In the genomic region with DNA sequence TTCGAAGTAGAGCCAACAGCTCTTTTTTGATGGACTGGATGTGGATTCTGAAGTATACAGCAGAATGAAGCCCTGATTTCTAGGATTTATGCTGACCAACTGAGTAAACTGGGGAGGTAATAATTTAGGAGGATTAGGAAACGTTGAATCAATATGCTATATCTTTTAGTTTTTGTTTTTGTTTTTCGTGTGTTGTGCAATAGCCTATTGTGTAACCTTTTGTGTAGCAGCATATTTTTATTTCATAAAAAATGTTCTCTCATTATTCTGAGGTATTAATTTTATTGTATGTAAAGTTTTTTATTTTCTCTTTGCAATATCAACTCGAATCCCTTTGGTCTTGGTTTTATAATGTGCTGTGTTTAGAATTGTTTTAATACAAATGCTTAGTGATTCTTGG, we compare ENCODE assay signal across 23 cellular contexts.
DNase-seq lines count a peak whose midpoint lies in the region; ATAC-seq, FAIRE-seq and TF ChIP-seq lines count a peak whose summit lies in the region.
"Had no signal": no experiment of that assay in that cellular context is flagged by ENCODE, and none has a peak within 500 bp of the region (broad histone marks: within the 10 kb centered on the region; RNA-seq: fewer than 3 reads in every experiment).

No MANE protein-coding gene starts in this region.

- no peaks in the 10 kb centered on the region for H3K79me1 ChIP-seq in H1 (ENCODE audit: low read depth, low read length)

- no peak for DNase-seq in HepG2 (ENCODE audit: low spot score)
- DNase-seq in right lobe of liver, result no peak
- peak; percentile 33 for DNase-seq in adipocyte (ENCODE audit: low read depth)
- DNase-seq in H1 (ENCODE audit: low read depth in 1 of 2, low spot score in 2 of 2), result no peak
- DNase-seq in DMS153 (lab: John Stamatoyannopoulos, UW), result no peak
- no peak for DNase-seq in WERI-Rb-1
- DNase-seq: ACHN; BE2C; C1 segment of cervical spinal cord; CD4-positive, alpha-beta memory T cell; CD4-positive, CD25-positive, alpha-beta regulatory T cell; CD8-positive, alpha-beta memory T cell; COR-L47; DMS 273 treated with DMSO at 0.1 percent for 48 hours; DMS79 treated with DMSO at 0.1 percent for 48 hours; GF-D8 had no signal

- H3K79me2 ChIP-seq in HepG2 (ENCODE audit: insufficient read depth, low read length) (no peaks in the 10 kb centered on the region), H1 (ENCODE audit: control insufficient read depth in 1 of 2, insufficient read depth in 2 of 2, low read length in 2 of 2) (no peaks in the 10 kb centered on the region)

- H2BK120ac ChIP-seq in H1 (replicated peaks; ENCODE audit: low read depth, low read length), result no peak overlapping the region

- H4K5ac ChIP-seq in H1 (ENCODE audit: insufficient read length, low read depth, low read length), result no peak overlapping the region

- POLR2A ChIA-PET in HepG2 (lab: Yijun Ruan, JAX) (no interaction called here), H1 (lab: Charles Lee; ENCODE audit: partially characterized antibody) (no interaction called here)

- no peak overlapping the region for H2AFZ ChIP-seq in HepG2 (ENCODE audit: low read length)
- no peak overlapping the region for H2AFZ ChIP-seq in H1 (ENCODE audit: low read length)

- no peaks in the 10 kb centered on the region for H3K9me3 ChIP-seq in HepG2 (ENCODE audit: low read length)
- no peaks in the 10 kb centered on the region for H3K9me3 ChIP-seq in right lobe of liver
- H3K9me3 ChIP-seq in adipocyte (ENCODE audit: control insufficient read depth, low read length), result no peaks in the 10 kb centered on the region
- H3K9me3 ChIP-seq in H1 (ENCODE audit: insufficient read depth in 2 of 2, low read depth in 1 of 2, low read length in 1 of 2), result no peaks in the 10 kb centered on the region
- H3K9me3 ChIP-seq in WERI-Rb-1 (ENCODE audit: severe bottlenecking), result no peaks in the 10 kb centered on the region
- H3K9me3 ChIP-seq: BE2C, BLaER1 had no signal

- ATAC-seq in HepG2 (no peak), right lobe of liver (no peak), HG03442 (IDR thresholded peaks at IDR 0.05; ENCODE audit: unreplicated experiment) (no peak)

- H3K27ac ChIP-seq in HepG2 (ENCODE audit: extremely low read length, insufficient read depth, low read length) (no peak overlapping the region), right lobe of liver (no peak overlapping the region), H1 (ENCODE audit: low read depth, low read length) (no peak overlapping the region), WERI-Rb-1 (no peak overlapping the region)
- H3K27ac ChIP-seq: 22Rv1, BLaER1 had no signal

- no peak overlapping the region for H4K8ac ChIP-seq in H1 (ENCODE audit: extremely low read depth, insufficient read depth, low read length)

- H3K4me2 ChIP-seq in HepG2 (ENCODE audit: low read depth, low read length) (no peak overlapping the region), H1 (ENCODE audit: insufficient read depth in 1 of 2, low read depth in 2 of 2, low read length in 2 of 2) (no peak overlapping the region)
- H3K4me2 ChIP-seq: BLaER1 had no signal

- H3K14ac ChIP-seq in H1 (ENCODE audit: insufficient read length), result no peak overlapping the region

- intact Hi-C loops in HepG2 (cut with micrococcal nuclease; ENCODE audit: unreplicated experiment), result no loop called here
- intact Hi-C loops in right lobe of liver (cut with DNase I), result no loop called here

- no peak overlapping the region for H2BK5ac ChIP-seq in H1 (ENCODE audit: low read depth, low read length)

- no TSS peak for BruUV-seq in HepG2 (replicated peaks; lab: Mats Ljungman, UMichigan)

- H3K9ac ChIP-seq in HepG2 (ENCODE audit: insufficient read depth, low read depth, low read length) (no peak overlapping the region), adipocyte (ENCODE audit: low read length) (no peak overlapping the region), H1 (replicated peaks in 1 of 4; ENCODE audit: extremely low read depth in 1 of 4, low read depth in 3 of 4, low read length in 3 of 4) (no peak overlapping the region)
- H3K9ac ChIP-seq: BLaER1 had no signal

- TF ChIP-seq CTCF in HepG2 (CRISPR knock-in tag; IDR thresholded peaks at IDR 0.05), result no peak
- no peak for TF ChIP-seq CTCF in right lobe of liver (IDR thresholded peaks at IDR 0.05)
- no peak for TF ChIP-seq CTCF in H1 (IDR thresholded peaks at IDR 0.05; ENCODE audit: control extremely low read depth in 1 of 3, insufficient read depth in 1 of 3, low read depth in 1 of 3, low read length in 3 of 3)
- no peak for TF ChIP-seq CTCF in WERI-Rb-1 (IDR thresholded peaks at IDR 0.05; ENCODE audit: low read depth, low read length)

- no peak overlapping the region for H2BK12ac ChIP-seq in H1 (ENCODE audit: low read depth, low read length)

- H3K56ac ChIP-seq in H1 (replicated peaks; ENCODE audit: insufficient read length, low read depth, low read length), result no peak overlapping the region

- no peak overlapping the region for H3K23ac ChIP-seq in H1 (ENCODE audit: insufficient read length)

- H2BK20ac ChIP-seq in H1 (ENCODE audit: low read length), result no peak overlapping the region

- no peak overlapping the region for H3K18ac ChIP-seq in H1 (ENCODE audit: extremely low read depth, low read length)

- H3K4me1 ChIP-seq in HepG2 (ENCODE audit: insufficient read depth, low read length) (no peaks in the 10 kb centered on the region), right lobe of liver (no peaks in the 10 kb centered on the region), adipocyte (ENCODE audit: control insufficient read depth, insufficient read depth, low read length) (no peaks in the 10 kb centered on the region), H1 (replicated peaks in 1 of 4; ENCODE audit: control insufficient read depth in 3 of 4, insufficient read depth in 4 of 4, low read length in 3 of 4) (no peaks in the 10 kb centered on the region)
- H3K4me1 ChIP-seq: BE2C, BLaER1 had no signal

- H3K27me3 ChIP-seq in HepG2 (ENCODE audit: control insufficient read depth in 1 of 2, insufficient read depth in 2 of 2, low read length in 2 of 2) (no peaks in the 10 kb centered on the region), right lobe of liver (no peaks in the 10 kb centered on the region), adipocyte (replicated peaks; ENCODE audit: control insufficient read depth, insufficient read depth, low read length) (no peaks in the 10 kb centered on the region), H1 (replicated peaks in 1 of 4; ENCODE audit: control insufficient read depth in 3 of 4, extremely low read depth in 1 of 4, insufficient read depth in 3 of 4, low read length in 3 of 4) (no peaks in the 10 kb centered on the region), WERI-Rb-1 (ENCODE audit: insufficient read depth, low read depth, severe bottlenecking) (no peaks in the 10 kb centered on the region)
- H3K27me3 ChIP-seq: BE2C, BLaER1 had no signal

- no peaks in the 10 kb centered on the region for H3K23me2 ChIP-seq in H1 (ENCODE audit: low read depth, low read length)

- H2AK5ac ChIP-seq in H1 (ENCODE audit: low read depth, low read length), result no peak overlapping the region

- H3K4ac ChIP-seq in H1 (replicated peaks; ENCODE audit: insufficient read length, low read depth, low read length), result no peak overlapping the region

- WGBS in HepG2 (ENCODE audit: low lambda C conversion rate), result 1% methylated on average over 4 of the region's 4 CpGs
- 29% methylated on average over 4 of the region's 4 CpGs for WGBS in right lobe of liver (ENCODE audit: insufficient coverage, low coverage, low lambda C conversion rate, missing lambda C conversion rate)
- 91% methylated on average over 4 of the region's 4 CpGs; no CpG with 5 or more reads in 1 of the 2 experiments for WGBS in H1 (ENCODE audit: extremely low coverage in 1 of 2, insufficient coverage in 1 of 2, insufficient read length in 1 of 2, insufficient replicate concordance in 2 of 2, low coverage in 1 of 2, low lambda C conversion rate in 2 of 2, missing lambda C conversion rate in 1 of 2), 2 experiments

- in situ Hi-C loops in HepG2 (cut with HindIII; ENCODE audit: extremely low pct_ligation_motif_present, low pct_unique_long_range_greater_than_20kb), result no loop called here

- TF ChIP-seq EP300 in HepG2 (IDR thresholded peaks at IDR 0.05; ENCODE audit: low read depth in 2 of 2, low read length in 2 of 2) (no peak), HepG2 (CRISPR knock-in tag; IDR thresholded peaks at IDR 0.05; ENCODE audit: borderline replicate concordance) (no peak), Ishikawa (IDR thresholded peaks at IDR 0.05; ENCODE audit: borderline replicate concordance) (no peak), H1 (IDR thresholded peaks at IDR 0.05; ENCODE audit: borderline replicate concordance in 1 of 2, low read depth in 2 of 2, low read length in 2 of 2) (no peak)

- no peak overlapping the region for H2BK15ac ChIP-seq in H1 (ENCODE audit: low read length)

- no peak overlapping the region for H4K91ac ChIP-seq in H1 (replicated peaks; ENCODE audit: insufficient read length, low read length)

- CTCF ChIA-PET in HepG2 (lab: Yijun Ruan, JAX; ENCODE audit: low intra/inter-chr PET ratio, low total read pairs), result no interaction called here
- CTCF ChIA-PET in H1 (lab: Charles Lee; ENCODE audit: partially characterized antibody), result no interaction called here

- TF ChIP-seq POLR2A in HepG2 (IDR thresholded peaks at IDR 0.05; ENCODE audit: insufficient read depth in 1 of 2, low read depth in 2 of 2, low read length in 2 of 2) (no peak), right lobe of liver (IDR thresholded peaks at IDR 0.05) (no peak), H1 (IDR thresholded peaks at IDR 0.05; ENCODE audit: control extremely low read depth in 1 of 2, low read depth in 2 of 2, low read length in 2 of 2) (no peak)

- no peaks in the 10 kb centered on the region for H4K20me1 ChIP-seq in HepG2 (ENCODE audit: insufficient read depth, low read length)
- H4K20me1 ChIP-seq in H1 (replicated peaks in 1 of 2; ENCODE audit: control insufficient read depth in 1 of 2, insufficient read depth in 2 of 2, low read length in 2 of 2), result no peaks in the 10 kb centered on the region
- H4K20me1 ChIP-seq: BLaER1 had no signal

- TF ChIP-seq RAD21 in HepG2 (CRISPR knock-in tag; IDR thresholded peaks at IDR 0.05), result no peak
- no peak for TF ChIP-seq RAD21 in Ishikawa (IDR thresholded peaks at IDR 0.05; ENCODE audit: low read depth)
- TF ChIP-seq RAD21 in H1 (IDR thresholded peaks at IDR 0.05 in 1 of 2, conservative IDR thresholded peaks at IDR 0.05 in 1 of 2; ENCODE audit: low read depth in 2 of 2, low read length in 2 of 2), result no peak

- H3K36me3 ChIP-seq in HepG2 (replicated peaks in 1 of 2; ENCODE audit: control insufficient read depth in 1 of 2, insufficient read depth in 2 of 2, low read length in 2 of 2) (no peaks in the 10 kb centered on the region), right lobe of liver (no peaks in the 10 kb centered on the region), adipocyte (ENCODE audit: control insufficient read depth, insufficient read depth, low read length, severe bottlenecking) (no peaks in the 10 kb centered on the region), H1 (ENCODE audit: control insufficient read depth in 2 of 4, insufficient read depth in 4 of 4, low read length in 3 of 4) (no peaks in the 10 kb centered on the region), WERI-Rb-1 (no peaks in the 10 kb centered on the region)
- H3K36me3 ChIP-seq: BE2C, BLaER1 had no signal

- FAIRE-seq in HepG2 (lab: Jason Lieb, UNC) (no peak), H1 (lab: Jason Lieb, UNC) (no peak)
- FAIRE-seq: G401.6, GM12891, GM19239 had no signal

- H3K4me3 ChIP-seq in HepG2 (replicated peaks in 1 of 3; ENCODE audit: insufficient read depth in 1 of 3, low read depth in 2 of 3, low read length in 3 of 3) (no peak overlapping the region), right lobe of liver (no peak overlapping the region), adipocyte (ENCODE audit: low read length) (no peak overlapping the region), H1 (ENCODE audit: extremely low read depth in 1 of 4, insufficient read depth in 2 of 4, low read depth in 3 of 4, low read length in 4 of 4) (no peak overlapping the region), WERI-Rb-1 (ENCODE audit: low read depth, low read length) (no peak overlapping the region)
- H3K4me3 ChIP-seq: BLaER1 had no signal

Comparison
In these comparisons a context has a peak if more than half of its experiments do, and no peak if none do; other contexts are left out.
1. Of the 41 proteins assayed by ChIP-seq in both HepG2 and H1: peak only in HepG2: none; only in H1: none; in both: CEBPB; in neither: 40.